In genomic region chr3:12707425-12707824, GRCh38 we compare ENCODE assay signal across 1 cellular context.
TF ChIP-seq lines count a peak whose summit lies in the region.

No MANE protein-coding gene starts in this region.

TF ChIP-seq in K562, 482 proteins besides CTCF, POLR2A, EP300 and RAD21:
- TF ChIP-seq TRIM25 (IDR thresholded peaks at IDR 0.05; ENCODE audit: borderline replicate concordance) = no peak
- peak; percentile 80 for TF ChIP-seq CEBPB (tag; IDR thresholded peaks at IDR 0.05)
- no peak for TF ChIP-seq IRF9 (tag; IDR thresholded peaks at IDR 0.05)
- TF ChIP-seq MEIS2 (IDR thresholded peaks at IDR 0.05; ENCODE audit: partially characterized antibody) = peak; percentile 18
- no peak for TF ChIP-seq ZNF239 (CRISPR knock-in tag; IDR thresholded peaks at IDR 0.05)
- TF ChIP-seq PBX2 (CRISPR knock-in tag; IDR thresholded peaks at IDR 0.05; ENCODE audit: low read depth) = no peak
- TF ChIP-seq PBX2 (tag; conservative IDR thresholded peaks at IDR 0.05; ENCODE audit: low read depth) = 0 out of 2 replicates have a peak, but pooled peaks have one; percentile 12
- peak; percentile 49 for TF ChIP-seq CEBPG (CRISPR knock-in tag; IDR thresholded peaks at IDR 0.05)
- peak; percentile 16 to 46; a peak in 1 of 4 replicates for TF ChIP-seq CEBPG (tag; conservative IDR thresholded peaks at IDR 0.05 in 1 of 2, IDR thresholded peaks at IDR 0.05 in 1 of 2)
